In genomic region chr22:26234267-26234666, GRCh38 we compare ENCODE assay signal across 22 cellular contexts.
"Had no signal": no experiment of that assay in that cellular context is flagged by ENCODE, and none has a peak within 500 bp of the region (broad histone marks: within the 10 kb centered on the region; RNA-seq: fewer than 3 reads in every experiment).

No MANE protein-coding gene starts in this region.

- H3K27me3 ChIP-seq: right atrium auricular region, transverse colon, vagina had no signal

- H3K4me1 ChIP-seq: neural progenitor cell, parathyroid adenoma, right atrium auricular region, spleen, transverse colon, upper lobe of right lung, vagina had no signal

- H3K4me2 ChIP-seq: neural progenitor cell had no signal

- H3K79me2 ChIP-seq: parathyroid adenoma had no signal

- DNase-seq: effector CD4-positive, alpha-beta T cell; head of caudate nucleus; left ventricle myocardium superior; naive thymus-derived CD4-positive, alpha-beta T cell; spleen; stimulated activated CD4-positive, alpha-beta T cell treated with anti-CD3 and anti-CD28 coated beads, Interleukin-4, amount 100 ng/mL, for 4 hours; stimulated activated naive CD8-positive, alpha-beta T cell treated with anti-CD3 and anti-CD28 coated beads, Interleukin-15, Interleukin-2, amounts not matched to agents 100 U/mL and 50 U/mL, for 24 hours; substantia nigra; transverse colon; upper lobe of right lung had no signal

- H3K9ac ChIP-seq: neural progenitor cell, parathyroid adenoma had no signal

- H3K36me3 ChIP-seq: neural progenitor cell, right atrium auricular region, spleen, transverse colon, upper lobe of right lung, vagina had no signal

- H3K4me3 ChIP-seq: dorsolateral prefrontal cortex, lung, neural progenitor cell, right atrium auricular region, skin epidermis, spleen, transverse colon, upper lobe of right lung, vagina had no signal

- FAIRE-seq: colon, frontal cortex, keratinocyte had no signal

- H3K9me3 ChIP-seq: right atrium auricular region, spleen, transverse colon, upper lobe of right lung, vagina had no signal

- H2AFZ ChIP-seq: neural progenitor cell, parathyroid adenoma had no signal

- ATAC-seq: left ventricle myocardium superior; naive thymus-derived CD4-positive, alpha-beta T cell; sciatic nerve; stimulated activated memory B cell treated with anti-CD40 and anti-IgM and Interleukin-4, amounts not matched to agents 10 μg/mL and 1 μg/mL and 100 μg/mL, for 72 hours; stimulated activated naive CD8-positive, alpha-beta T cell treated with anti-CD3 and anti-CD28 coated beads, Interleukin-15, Interleukin-2, amounts not matched to agents 100 U/mL and 50 U/mL, for 24 hours; upper lobe of right lung had no signal

- H3K27ac ChIP-seq: neural progenitor cell, parathyroid adenoma, right atrium auricular region, skin epidermis, spleen, transverse colon, upper lobe of right lung, vagina had no signal
